In genomic region chr14:54672688-54673087, GRCh38 we compare ENCODE assay signal across 16 cellular contexts.
DNase-seq lines count a peak whose midpoint lies in the region; ATAC-seq and TF ChIP-seq lines count a peak whose summit lies in the region.
"Had no signal": no experiment of that assay in that cellular context is flagged by ENCODE, and none has a peak within 500 bp of the region (broad histone marks: within the 10 kb centered on the region; RNA-seq: fewer than 3 reads in every experiment).

No MANE protein-coding gene starts in this region.

- H3K27ac ChIP-seq in GM23248 (no peak overlapping the region), RWPE2 (ENCODE audit: poor library complexity, severe bottlenecking) (peak overlapping the region; percentile 97), mesenchymal stem cell (ENCODE audit: low read length, poor library complexity, severe bottlenecking) (no peak overlapping the region), suprapubic skin (peak overlapping the region; percentile 66)
- H3K27ac ChIP-seq: BLaER1 treated with 17β-estradiol and CSF1 and Interleukin-3, amounts not matched to agents 10 nM and 100 nM; epithelial cell of prostate had no signal

- ATAC-seq in RWPE2 (ENCODE audit: low read depth), result no peak
- ATAC-seq in HG03565 (IDR thresholded peaks at IDR 0.05; ENCODE audit: unreplicated experiment), result no peak

- no peak overlapping the region for H2AK5ac ChIP-seq in mesenchymal stem cell (ENCODE audit: low read length, severe bottlenecking)

- WGBS in GM23248 (ENCODE audit: low coverage in 1 of 2, low lambda C conversion rate in 2 of 2, missing lambda C conversion rate in 2 of 2), 2 experiments, result 43 to 52% methylated on average over 5 of the region's 5 CpGs
- 82% methylated on average over 5 of the region's 5 CpGs for WGBS in mesenchymal stem cell
- WGBS in suprapubic skin, result 34% methylated on average over 5 of the region's 5 CpGs

- H2BK5ac ChIP-seq in mesenchymal stem cell (ENCODE audit: low read depth, low read length, poor library complexity, severe bottlenecking), result peak overlapping the region; percentile 26

- H3K4me2 ChIP-seq in GM23248 (ENCODE audit: unreplicated experiment) (no peak overlapping the region), mesenchymal stem cell (ENCODE audit: low read length, poor library complexity, severe bottlenecking) (no peak overlapping the region)
- H3K4me2 ChIP-seq: BLaER1 treated with 17β-estradiol and CSF1 and Interleukin-3, amounts not matched to agents 10 nM and 100 nM had no signal

- DNase-seq in GM23248 (peak; percentile 44), RWPE2 (ENCODE audit: low spot score) (no peak), mesenchymal stem cell (no peak), suprapubic skin (ENCODE audit: low spot score in 2 of 2) (no peak), NCI-H1436 (lab: John Stamatoyannopoulos, UW) (no peak)
- no peak for DNase-seq in activated naive CD4-positive, alpha-beta T cell treated with anti-CD3 and anti-CD28 coated beads, Interleukin-2, amount 10 ng/mL, durations not matched to agents 7 days and 5 days
- DNase-seq: activated CD4-positive, alpha-beta T cell treated with anti-CD3 and anti-CD28 coated beads for 48 hours; cortex of kidney; kidney; NCI-H1694; NCI-H446 treated with DMSO at 0.1 percent for 48 hours; ovary; T1000 had no signal

- peaks cover 29% of the 10 kb centered on the region for H3K79me1 ChIP-seq in mesenchymal stem cell (replicated peaks; ENCODE audit: low read length, poor library complexity, severe bottlenecking)

- H3K4me1 Mint-ChIP-seq in activated naive CD4-positive, alpha-beta T cell treated with anti-CD3 and anti-CD28 coated beads, Interleukin-2, amount 10 ng/mL, durations not matched to agents 7 days and 5 days, result peaks cover 33% of the 10 kb centered on the region

- peaks cover 27% of the 10 kb centered on the region for H3F3A ChIP-seq in GM23248 (ENCODE audit: insufficient read depth)

- in situ Hi-C loops in GM23248 (cut with MboI), result no loop called here

- H4K91ac ChIP-seq in mesenchymal stem cell (ENCODE audit: low read length), result no peak overlapping the region

- H3K9me3 ChIP-seq in GM23248 (ENCODE audit: low read depth) (no peaks in the 10 kb centered on the region), RWPE2 (ENCODE audit: severe bottlenecking) (no peaks in the 10 kb centered on the region), mesenchymal stem cell (ENCODE audit: control insufficient read depth, low read length) (no peaks in the 10 kb centered on the region), suprapubic skin (no peaks in the 10 kb centered on the region)
- H3K9me3 ChIP-seq: BLaER1 treated with 17β-estradiol and CSF1 and Interleukin-3, amounts not matched to agents 10 nM and 100 nM; ovary had no signal

- no peak overlapping the region for H3K23ac ChIP-seq in mesenchymal stem cell (ENCODE audit: low read length in 2 of 2)

- H3K4me1 ChIP-seq in GM23248 (ENCODE audit: insufficient read depth) (peaks cover 37% of the 10 kb centered on the region), RWPE2 (ENCODE audit: insufficient read depth, poor library complexity, severe bottlenecking) (peaks cover 57% of the 10 kb centered on the region), mesenchymal stem cell (ENCODE audit: control insufficient read depth, insufficient read depth, low read depth, low read length) (peaks cover 20% of the 10 kb centered on the region), suprapubic skin (peaks cover 48% of the 10 kb centered on the region)

- TF ChIP-seq POLR2A in suprapubic skin (IDR thresholded peaks at IDR 0.05), result no peak

- H3K4me3 ChIP-seq in GM23248 (no peak overlapping the region), RWPE2 (ENCODE audit: severe bottlenecking) (no peak overlapping the region), mesenchymal stem cell (ENCODE audit: insufficient read depth in 1 of 2, low read depth in 1 of 2, low read length in 2 of 2) (no peak overlapping the region), suprapubic skin (no peak overlapping the region)
- H3K4me3 ChIP-seq: BLaER1 treated with 17β-estradiol and CSF1 and Interleukin-3, amounts not matched to agents 10 nM and 100 nM; ovary had no signal

- no peak overlapping the region for H2BK15ac ChIP-seq in mesenchymal stem cell (ENCODE audit: low read depth, poor library complexity, severe bottlenecking)

- no peaks in the 10 kb centered on the region for H3K9me3 Mint-ChIP-seq in activated naive CD4-positive, alpha-beta T cell treated with anti-CD3 and anti-CD28 coated beads, Interleukin-2, amount 10 ng/mL, durations not matched to agents 7 days and 5 days

- no peak overlapping the region for H2BK120ac ChIP-seq in mesenchymal stem cell (ENCODE audit: low read depth, low read length)

- TF ChIP-seq EP300 in suprapubic skin (IDR thresholded peaks at IDR 0.05), result no peak

- H3K9ac ChIP-seq in GM23248, result no peak overlapping the region
- no peak overlapping the region for H3K9ac ChIP-seq in mesenchymal stem cell (ENCODE audit: low read length)
- H3K9ac ChIP-seq: BLaER1 treated with 17β-estradiol and CSF1 and Interleukin-3, amounts not matched to agents 10 nM and 100 nM had no signal

- H2AFZ ChIP-seq in GM23248, result no peak overlapping the region
- no peak overlapping the region for H2AFZ ChIP-seq in mesenchymal stem cell (ENCODE audit: low read depth, low read length)

- no peak overlapping the region for H3K14ac ChIP-seq in mesenchymal stem cell (ENCODE audit: low read length in 2 of 2)

- H3K27ac Mint-ChIP-seq in activated naive CD4-positive, alpha-beta T cell treated with anti-CD3 and anti-CD28 coated beads, Interleukin-2, amount 10 ng/mL, durations not matched to agents 7 days and 5 days, result no peak overlapping the region

- no peaks in the 10 kb centered on the region for H4K20me1 ChIP-seq in GM23248 (ENCODE audit: insufficient read depth)

- H3K79me2 ChIP-seq in GM23248 (ENCODE audit: insufficient read depth), result peaks cover 82% of the 10 kb centered on the region

- peaks cover 19% of the 10 kb centered on the region for H3K27me3 Mint-ChIP-seq in activated naive CD4-positive, alpha-beta T cell treated with anti-CD3 and anti-CD28 coated beads, Interleukin-2, amount 10 ng/mL, durations not matched to agents 7 days and 5 days

- H3K18ac ChIP-seq in mesenchymal stem cell (ENCODE audit: low read depth in 1 of 2, low read length in 2 of 2), result no peak overlapping the region

- H3K36me3 ChIP-seq in GM23248 (ENCODE audit: low read depth) (no peaks in the 10 kb centered on the region), RWPE2 (ENCODE audit: low read depth) (peaks cover 16% of the 10 kb centered on the region), mesenchymal stem cell (ENCODE audit: control insufficient read depth in 1 of 2, insufficient read depth in 2 of 2, low read depth in 1 of 2, low read length in 2 of 2) (peaks cover 0 to 4% of the 10 kb centered on the region in 2 experiments), suprapubic skin (no peaks in the 10 kb centered on the region)
- H3K36me3 ChIP-seq: ovary had no signal

- H3K36me3 Mint-ChIP-seq in activated naive CD4-positive, alpha-beta T cell treated with anti-CD3 and anti-CD28 coated beads, Interleukin-2, amount 10 ng/mL, durations not matched to agents 7 days and 5 days, result no peaks in the 10 kb centered on the region

- H3K9me2 ChIP-seq in GM23248 (ENCODE audit: insufficient read depth), result no peaks in the 10 kb centered on the region

- no peak overlapping the region for H2BK12ac ChIP-seq in mesenchymal stem cell (ENCODE audit: low read length in 2 of 2)

- TF ChIP-seq CTCF in RWPE2 (IDR thresholded peaks at IDR 0.05; ENCODE audit: poor library complexity, severe bottlenecking) (no peak), suprapubic skin (IDR thresholded peaks at IDR 0.05) (no peak)

- H3K27me3 ChIP-seq in GM23248 (replicated peaks; ENCODE audit: insufficient read depth) (no peaks in the 10 kb centered on the region), RWPE2 (ENCODE audit: insufficient read depth, poor library complexity, severe bottlenecking) (no peaks in the 10 kb centered on the region), mesenchymal stem cell (ENCODE audit: control insufficient read depth in 1 of 2, insufficient read depth in 1 of 2, low read length in 2 of 2) (no peaks in the 10 kb centered on the region), suprapubic skin (no peaks in the 10 kb centered on the region)
- H3K27me3 ChIP-seq: BLaER1 treated with 17β-estradiol and CSF1 and Interleukin-3, amounts not matched to agents 10 nM and 100 nM; ovary had no signal

- CTCF ChIA-PET in activated naive CD4-positive, alpha-beta T cell treated with anti-CD3 and anti-CD28 coated beads, Interleukin-2, amount 10 ng/mL, durations not matched to agents 7 days and 5 days (lab: Charles Lee), result interaction anchor here (2.7 to 4.4 kb wide), 3 partner anchors 13 to 105 kb away, joined by 7 to 30 read pairs (median 21); partner anchors contain the start of gene SAMD4A

- no peak overlapping the region for H4K8ac ChIP-seq in mesenchymal stem cell (ENCODE audit: low read length)

- no peak overlapping the region for H3K4me3 Mint-ChIP-seq in activated naive CD4-positive, alpha-beta T cell treated with anti-CD3 and anti-CD28 coated beads, Interleukin-2, amount 10 ng/mL, durations not matched to agents 7 days and 5 days

- H3K4ac ChIP-seq in mesenchymal stem cell (ENCODE audit: low read depth in 1 of 2, low read length in 2 of 2), result no peak overlapping the region

Comparison
In these comparisons a context has a peak if more than half of its experiments do, and no peak if none do; other contexts are left out.
1. H3K27ac ChIP-seq: peak in RWPE2 (single experiment) and suprapubic skin (single experiment); none in GM23248 (single experiment) and mesenchymal stem cell (single experiment).